13 cellular contexts compared by ENCODE assay signal in genomic region chr17:12686486-12686885, GRCh38. TPM values are rescaled to one million over a fixed set of nuclear protein-coding genes. Genes with fewer than 3 reads are reported as not detected.
DNase-seq lines count a peak whose midpoint lies in the region; ATAC-seq and TF ChIP-seq lines count a peak whose summit lies in the region.
"Had no signal": no experiment of that assay in that cellular context is flagged by ENCODE, and none has a peak within 500 bp of the region (broad histone marks: within the 10 kb centered on the region; RNA-seq: fewer than 3 reads in every experiment).

No MANE protein-coding gene starts in this region.

- DNase-seq in Right ventricle myocardium inferior (ENCODE audit: missing footprints) (no peak), cardiac septum (ENCODE audit: low spot score) (no peak), ascending aorta (ENCODE audit: low spot score in 2 of 2) (no peak), left ventricle myocardium superior (no peak), SIG-M5 (lab: John Stamatoyannopoulos, UW) (no peak)
- no peak for DNase-seq in activated effector memory CD4-positive, alpha-beta T cell treated with Interleukin-2 at 50 U/mL for 16 hours
- DNase-seq: Calu3; CD8-positive, alpha-beta T cell; GM23248; HCEC 1CT had no signal

- no peaks in the 10 kb centered on the region for H3K36me3 ChIP-seq in ascending aorta
- H3K36me3 ChIP-seq: BLaER1 treated with 17β-estradiol and CSF1 and Interleukin-3, amounts not matched to agents 10 nM and 100 nM had no signal

- intact Hi-C loops in Right ventricle myocardium inferior (cut with DNase I) (no loop called here), cardiac septum (cut with DNase I) (no loop called here), ascending aorta (cut with DNase I) (no loop called here), left ventricle myocardium superior (cut with micrococcal nuclease) (no loop called here)

- H3K9me3 ChIP-seq in ascending aorta = no peaks in the 10 kb centered on the region
- H3K9me3 ChIP-seq: BLaER1 treated with 17β-estradiol and CSF1 and Interleukin-3, amounts not matched to agents 10 nM and 100 nM had no signal

- ATAC-seq in Right ventricle myocardium inferior = peak; percentile 43
- ATAC-seq in left ventricle myocardium superior = peak; percentile 34
- ATAC-seq: CD8-positive, alpha-beta T cell had no signal

- peaks cover 4 to 28% of the 10 kb centered on the region in 2 donors for H3K4me1 ChIP-seq in ascending aorta
- H3K4me1 ChIP-seq: BLaER1 treated with 17β-estradiol and CSF1 and Interleukin-3, amounts not matched to agents 10 nM and 100 nM had no signal

- no peaks in the 10 kb centered on the region for H3K27me3 ChIP-seq in ascending aorta
- H3K27me3 ChIP-seq: BLaER1 treated with 17β-estradiol and CSF1 and Interleukin-3, amounts not matched to agents 10 nM and 100 nM had no signal

- no peak for TF ChIP-seq CTCF in ascending aorta (IDR thresholded peaks at IDR 0.05)

- peak overlapping the region; percentile 44 to 54 for H3K27ac ChIP-seq in ascending aorta
- H3K27ac ChIP-seq: BLaER1 treated with 17β-estradiol and CSF1 and Interleukin-3, amounts not matched to agents 10 nM and 100 nM; GM23248 had no signal

- no peak overlapping the region for H3K4me3 ChIP-seq in ascending aorta
- H3K4me3 ChIP-seq: BLaER1 treated with 17β-estradiol and CSF1 and Interleukin-3, amounts not matched to agents 10 nM and 100 nM; GM23248 had no signal

RNA-seq across cellular contexts. Expression of gene MYOCD, which starts 20.8 kb away (rescaled TPM):
- total RNA-seq in Right ventricle myocardium inferior = 37.6 TPM
- 82.1 TPM for total RNA-seq in cardiac septum
- 153 TPM for total RNA-seq in ascending aorta
- total RNA-seq in left ventricle myocardium superior = 35.7 TPM
- total RNA-seq: A172; Calu3; CD8-positive, alpha-beta T cell; HT-29 had no signal
